17 cellular contexts compared by ENCODE assay signal in the genomic region with DNA sequence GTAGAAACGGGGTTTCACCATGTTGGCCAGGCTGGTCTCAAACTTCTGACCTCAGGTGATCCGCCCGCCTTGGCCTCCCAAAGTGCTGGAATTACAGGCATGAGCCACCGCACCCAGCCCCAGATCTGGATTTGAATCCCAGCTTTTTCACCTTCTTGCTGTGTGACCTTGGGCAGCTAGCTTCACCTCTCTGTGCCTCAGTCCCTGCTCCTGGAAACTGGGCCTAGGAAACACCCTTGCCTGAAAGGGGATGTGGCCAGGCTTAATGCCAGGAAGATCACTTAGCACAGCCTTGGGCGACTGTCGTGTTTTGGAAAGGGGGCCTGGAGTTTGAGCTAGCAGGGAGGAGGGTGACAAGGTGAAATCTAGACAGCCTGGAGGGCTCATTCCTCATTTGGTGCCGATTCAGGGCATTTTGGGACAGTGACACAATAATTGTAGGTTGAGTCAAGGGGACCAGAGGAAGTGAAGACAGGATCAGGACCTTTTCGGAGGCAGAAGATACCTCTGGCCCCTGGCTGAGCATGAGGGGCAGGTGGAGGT. TPM values are rescaled to one million over a fixed set of nuclear protein-coding genes. Genes with fewer than 3 reads are reported as not detected.
DNase-seq lines count a peak whose midpoint lies in the region; ATAC-seq and TF ChIP-seq lines count a peak whose summit lies in the region.
"Had no signal": no experiment of that assay in that cellular context is flagged by ENCODE, and none has a peak within 500 bp of the region (broad histone marks: within the 10 kb centered on the region; RNA-seq: fewer than 3 reads in every experiment).

No MANE protein-coding gene starts in this region.

- no peaks in the 10 kb centered on the region for H3K36me3 Mint-ChIP-seq in activated naive CD4-positive, alpha-beta T cell treated with anti-CD3 and anti-CD28 coated beads for 36 hours (ENCODE audit: low read depth)
- H3K36me3 Mint-ChIP-seq in activated CD8-positive, alpha-beta T cell treated with anti-CD3 and anti-CD28 coated beads for 36 hours (ENCODE audit: low read depth): peaks cover 3% of the 10 kb centered on the region

- no peak for TF ChIP-seq POLR2A in transverse colon (IDR thresholded peaks at IDR 0.05)

- peak overlapping the region; percentile 88 to 93 (median 90) for H3K27ac ChIP-seq in transverse colon

- no peak for TF ChIP-seq CTCF in activated CD8-positive, alpha-beta T cell treated with anti-CD3 and anti-CD28 coated beads for 36 hours (IDR thresholded peaks at IDR 0.05)
- no peak for TF ChIP-seq CTCF in transverse colon (IDR thresholded peaks at IDR 0.05)
- no peak for TF ChIP-seq CTCF in BE2C (IDR thresholded peaks at IDR 0.05; ENCODE audit: low read depth, low read length)

- H3K9me3 Mint-ChIP-seq in activated naive CD4-positive, alpha-beta T cell treated with anti-CD3 and anti-CD28 coated beads for 36 hours: no peaks in the 10 kb centered on the region
- no peaks in the 10 kb centered on the region for H3K9me3 Mint-ChIP-seq in activated CD8-positive, alpha-beta T cell treated with anti-CD3 and anti-CD28 coated beads for 36 hours

- TF ChIP-seq EP300 in transverse colon (IDR thresholded peaks at IDR 0.05; ENCODE audit: low read depth): no peak

- in situ Hi-C loops in transverse colon (cut with MboI; ENCODE audit: low pct_ligation_motif_present in 1 of 4, low pct_unique_long_range_greater_than_20kb in 1 of 4, low sequenced_read_pairs in 3 of 4): loop anchor here in 2 of 4 donors (5.0 to 25.0 kb wide), 3 partner anchors 53 to 130 kb away; a partner anchor contains a TSS

- POLR2A ChIA-PET in activated CD8-positive, alpha-beta T cell treated with anti-CD3 and anti-CD28 coated beads for 36 hours (lab: Charles Lee): interaction anchor here (1.5 to 1.9 kb wide), 2 partner anchors 39 to 62 kb away, joined by 3 to 9 read pairs; a partner anchor contains a TSS

- WGBS in transverse colon (ENCODE audit: low coverage in 1 of 2), 2 donors: 40 to 84% methylated on average over 1 to 8 of the region's 8 CpGs

- CTCF ChIA-PET in activated naive CD4-positive, alpha-beta T cell treated with anti-CD3 and anti-CD28 coated beads for 36 hours (lab: Charles Lee): interaction anchor here (0.6 to 2.2 kb wide), 6 partner anchors 9 to 65 kb away, joined by 3 to 12 read pairs (median 3); no protein-coding TSS in a partner anchor
- CTCF ChIA-PET in activated CD8-positive, alpha-beta T cell treated with anti-CD3 and anti-CD28 coated beads for 36 hours (lab: Charles Lee): interaction anchor here (1.2 to 2.8 kb wide), 6 partner anchors 13 to 91 kb away, joined by 3 to 17 read pairs (median 6); no protein-coding TSS in a partner anchor

- intact Hi-C loops in activated naive CD4-positive, alpha-beta T cell treated with anti-CD3 and anti-CD28 coated beads for 36 hours (cut with micrococcal nuclease): no loop called here
- intact Hi-C loops in activated CD8-positive, alpha-beta T cell treated with anti-CD3 and anti-CD28 coated beads for 36 hours (cut with micrococcal nuclease): no loop called here
- intact Hi-C loops in transverse colon (cut with DNase I; ENCODE audit: low total_unique reads): no loop called here

- peaks cover 15% of the 10 kb centered on the region for H3K4me1 Mint-ChIP-seq in activated naive CD4-positive, alpha-beta T cell treated with anti-CD3 and anti-CD28 coated beads for 36 hours (ENCODE audit: low read depth)
- H3K4me1 Mint-ChIP-seq in activated CD8-positive, alpha-beta T cell treated with anti-CD3 and anti-CD28 coated beads for 36 hours (ENCODE audit: low read depth): peaks cover 19% of the 10 kb centered on the region

- no peak for DNase-seq in activated naive CD4-positive, alpha-beta T cell treated with anti-CD3 and anti-CD28 coated beads for 36 hours
- DNase-seq in activated naive CD4-positive, alpha-beta T cell (lab: John Stamatoyannopoulos, UW): no peak
- DNase-seq in activated CD8-positive, alpha-beta T cell treated with anti-CD3 and anti-CD28 coated beads for 36 hours: no peak
- DNase-seq in transverse colon (no peak), BE2C (no peak), DMS53 (lab: John Stamatoyannopoulos, UW) (no peak), NCI-H748 (lab: John Stamatoyannopoulos, UW; ENCODE audit: unreplicated experiment) (no peak)
- DNase-seq: activated CD4-positive, alpha-beta T cell treated with anti-CD3 and anti-CD28 coated beads, Interleukin-2, amount 50 U/mL, for 4 hours; amygdala; DMS79 treated with DMSO at 0.1 percent for 48 hours; NCI-H1417 treated with DMSO at 0.1 percent for 48 hours; NCI-H524 had no signal

- no peaks in the 10 kb centered on the region for H3K27me3 Mint-ChIP-seq in activated naive CD4-positive, alpha-beta T cell treated with anti-CD3 and anti-CD28 coated beads for 36 hours (ENCODE audit: low read depth)
- no peaks in the 10 kb centered on the region for H3K27me3 Mint-ChIP-seq in activated CD8-positive, alpha-beta T cell treated with anti-CD3 and anti-CD28 coated beads for 36 hours

- ATAC-seq in activated CD8-positive, alpha-beta T cell treated with anti-CD3 and anti-CD28 coated beads for 36 hours: no peak

- no peaks in the 10 kb centered on the region for H3K9me3 ChIP-seq in iPS-15b (ENCODE audit: control insufficient read depth, insufficient read depth, low read length)
- H3K9me3 ChIP-seq in transverse colon: no peaks in the 10 kb centered on the region
- H3K9me3 ChIP-seq in BE2C: no peaks in the 10 kb centered on the region
- H3K9me3 ChIP-seq: thoracic aorta had no signal

- no peak overlapping the region for H3K4me3 Mint-ChIP-seq in activated naive CD4-positive, alpha-beta T cell treated with anti-CD3 and anti-CD28 coated beads for 36 hours
- H3K4me3 Mint-ChIP-seq in activated CD8-positive, alpha-beta T cell treated with anti-CD3 and anti-CD28 coated beads for 36 hours: peak overlapping the region; percentile 70

- H3K9ac ChIP-seq in iPS-15b (ENCODE audit: low read depth, low read length): peak overlapping the region; percentile 47
- H3K9ac ChIP-seq: parathyroid adenoma had no signal

- peaks cover 17% of the 10 kb centered on the region for H3K4me1 ChIP-seq in iPS-15b (ENCODE audit: control insufficient read depth, insufficient read depth, low read length)
- H3K4me1 ChIP-seq in transverse colon: peaks cover 0 to 55% (median 28%) of the 10 kb centered on the region in 4 donors
- H3K4me1 ChIP-seq in BE2C: no peaks in the 10 kb centered on the region; the same call in 1 of the 2 replicates

- H3K27me3 ChIP-seq in iPS-15b (ENCODE audit: control insufficient read depth, insufficient read depth, low read length) (no peaks in the 10 kb centered on the region), transverse colon (no peaks in the 10 kb centered on the region), BE2C (peaks cover 9% of the 10 kb centered on the region; the same call in 1 of the 2 replicates)

- H3K36me3 ChIP-seq in iPS-15b (ENCODE audit: control insufficient read depth, insufficient read depth, low read length): no peaks in the 10 kb centered on the region
- no peaks in the 10 kb centered on the region for H3K36me3 ChIP-seq in transverse colon
- H3K36me3 ChIP-seq in BE2C: no peaks in the 10 kb centered on the region
- H3K36me3 ChIP-seq: thoracic aorta had no signal

- H3K27ac Mint-ChIP-seq in activated naive CD4-positive, alpha-beta T cell treated with anti-CD3 and anti-CD28 coated beads for 36 hours: peak overlapping the region; percentile 38
- H3K27ac Mint-ChIP-seq in activated CD8-positive, alpha-beta T cell treated with anti-CD3 and anti-CD28 coated beads for 36 hours: peak overlapping the region; percentile 82

- no peak overlapping the region for H3K4me3 ChIP-seq in iPS-15b (ENCODE audit: low read depth, low read length)
- peak overlapping the region in 1 of 4 donors; percentile 73 for H3K4me3 ChIP-seq in transverse colon
- H3K4me3 ChIP-seq in BE2C (ENCODE audit: low read depth, low read length): no peak overlapping the region
- H3K4me3 ChIP-seq: lung had no signal

RNA-seq across cellular contexts. Expression of a gene that starts 1.8 kb away (rescaled TPM):
- 10 to 100 TPM; 14.4 to 15.6 TPM for total RNA-seq in activated naive CD4-positive, alpha-beta T cell treated with anti-CD3 and anti-CD28 coated beads for 36 hours
- 10 to 100 TPM; 21.7 to 23.9 TPM for total RNA-seq in activated CD8-positive, alpha-beta T cell treated with anti-CD3 and anti-CD28 coated beads for 36 hours
- 100 to 1,000 TPM in 1 of 4 donors, 10 to 100 TPM in 3; 59.7 to 110 (median 73.0) TPM for total RNA-seq in transverse colon
- 3.2 TPM for polyA plus RNA-seq in BE2C (2012; ENCODE audit: insufficient read depth, insufficient read length, low read depth)

RNA-seq across cellular contexts. Expression of a gene that starts 19.3 kb away (rescaled TPM):
- 100 to 1,000 TPM; 439 to 451 TPM for total RNA-seq in activated naive CD4-positive, alpha-beta T cell treated with anti-CD3 and anti-CD28 coated beads for 36 hours
- total RNA-seq in activated CD8-positive, alpha-beta T cell treated with anti-CD3 and anti-CD28 coated beads for 36 hours: 100 to 1,000 TPM; 426 to 433 TPM
- total RNA-seq in transverse colon: 100 to 1,000 TPM in 3 of 4 donors, 10 to 100 TPM in 1; 94.3 to 218 (median 175) TPM
- polyA plus RNA-seq in BE2C (2012; ENCODE audit: insufficient read depth, insufficient read length, low read depth): 534 TPM

RNA-seq across cellular contexts. Expression of a gene that starts 43.8 kb away (rescaled TPM):
- under 1 TPM in 1 of 2 experiments, not detected in 1; 0.20 TPM for total RNA-seq in activated naive CD4-positive, alpha-beta T cell treated with anti-CD3 and anti-CD28 coated beads for 36 hours
- total RNA-seq in activated CD8-positive, alpha-beta T cell treated with anti-CD3 and anti-CD28 coated beads for 36 hours: not detected
- 10 to 100 TPM; 36.3 to 77.0 (median 58.9) TPM for total RNA-seq in transverse colon
- 492 TPM for polyA plus RNA-seq in BE2C (2012; ENCODE audit: insufficient read depth, insufficient read length, low read depth)

RNA-seq across cellular contexts. Expression of a gene that starts 55.3 kb away (rescaled TPM):
- total RNA-seq in activated naive CD4-positive, alpha-beta T cell treated with anti-CD3 and anti-CD28 coated beads for 36 hours: not detected
- total RNA-seq in activated CD8-positive, alpha-beta T cell treated with anti-CD3 and anti-CD28 coated beads for 36 hours: not detected
- 1 to 10 TPM in 3 of 4 donors, not detected in 1; 3.3 to 4.9 (median 4.1) TPM for total RNA-seq in transverse colon
- not detected for polyA plus RNA-seq in BE2C (2012; ENCODE audit: insufficient read depth, insufficient read length, low read depth)
- total RNA-seq: T-helper 1 cell treated with Interleukin-12 subunit alpha and Interleukin-12 subunit beta and Interleukin-4 antibody, amounts not matched to agents 30 ng/mL and 1 ng/mL, for 36 hours had no signal

Comparison
In these comparisons a context has a peak if more than half of its experiments do, and no peak if none do; other contexts are left out.
1. RNA of a gene that starts 43.8 kb away (total RNA-seq): 36.3 to 77.0 TPM in transverse colon; 0.20 TPM in activated naive CD4-positive, alpha-beta T cell treated with anti-CD3 and anti-CD28 coated beads for 36 hours and not detected in activated CD8-positive, alpha-beta T cell treated with anti-CD3 and anti-CD28 coated beads for 36 hours; every median in the first group is over 10 times any median in the second.